Comparison of ENCODE assay signal across 8 cellular contexts in genomic region chr12:30795660-30796507, GRCh38. TPM values are rescaled to one million over a fixed set of nuclear protein-coding genes. Genes with fewer than 3 reads are reported as not detected.
DNase-seq lines count a peak whose midpoint lies in the region; ATAC-seq and TF ChIP-seq lines count a peak whose summit lies in the region.

No MANE protein-coding gene starts in this region.

- H3K27ac Mint-ChIP-seq in activated CD4-positive, alpha-beta T cell treated with anti-CD3 and anti-CD28 coated beads, Interleukin-2, amount 10 ng/mL, durations not matched to agents 7 days and 5 days = no peak overlapping the region
- H3K27ac Mint-ChIP-seq in effector memory CD8-positive, alpha-beta T cell = peak overlapping the region; percentile 59 to 72

- no peaks in the 10 kb centered on the region for H3K36me3 Mint-ChIP-seq in activated CD4-positive, alpha-beta T cell treated with anti-CD3 and anti-CD28 coated beads, Interleukin-2, amount 10 ng/mL, durations not matched to agents 7 days and 5 days (ENCODE audit: low read depth)
- peaks cover 3% of the 10 kb centered on the region for H3K36me3 Mint-ChIP-seq in effector memory CD8-positive, alpha-beta T cell (ENCODE audit: insufficient read depth)

- no peaks in the 10 kb centered on the region for H3K36me3 ChIP-seq in GM06990 (ENCODE audit: control insufficient read depth, insufficient read depth, low read length)
- H3K36me3 ChIP-seq in mesenchymal stem cell (ENCODE audit: control insufficient read depth in 1 of 2, insufficient read depth in 2 of 2, low read depth in 1 of 2, low read length in 2 of 2) = peaks cover 3 to 24% of the 10 kb centered on the region in 2 experiments

- peak overlapping the region; percentile 43 for H2AK5ac ChIP-seq in mesenchymal stem cell (ENCODE audit: low read length, severe bottlenecking)

- CTCF ChIA-PET in activated CD4-positive, alpha-beta T cell treated with anti-CD3 and anti-CD28 coated beads, Interleukin-2, amount 10 ng/mL, durations not matched to agents 7 days and 5 days (lab: Charles Lee) = interaction anchor here (1.4 kb wide), 1 partner anchor 23 kb away, joined by 4 read pairs; no protein-coding TSS in a partner anchor

- H3K27ac ChIP-seq in mesenchymal stem cell (ENCODE audit: low read length, poor library complexity, severe bottlenecking) = peak overlapping the region; percentile 99

- peak overlapping the region; percentile 49 to 87 for H2BK12ac ChIP-seq in mesenchymal stem cell (ENCODE audit: low read length in 2 of 2)

- 1% methylated on average over 65 of the region's 70 CpGs for WGBS in mesenchymal stem cell

- peak overlapping the region; percentile 63 for H3K4me3 Mint-ChIP-seq in activated CD4-positive, alpha-beta T cell treated with anti-CD3 and anti-CD28 coated beads, Interleukin-2, amount 10 ng/mL, durations not matched to agents 7 days and 5 days
- H3K4me3 Mint-ChIP-seq in effector memory CD8-positive, alpha-beta T cell = peak overlapping the region; percentile 80 to 84

- H3K18ac ChIP-seq in mesenchymal stem cell (ENCODE audit: low read depth in 1 of 2, low read length in 2 of 2) = peak overlapping the region; percentile 96 to 98

- peak overlapping the region; percentile 91 for H2AFZ ChIP-seq in mesenchymal stem cell (ENCODE audit: low read depth, low read length)

- H3K4me1 Mint-ChIP-seq in activated CD4-positive, alpha-beta T cell treated with anti-CD3 and anti-CD28 coated beads, Interleukin-2, amount 10 ng/mL, durations not matched to agents 7 days and 5 days = peaks cover 16% of the 10 kb centered on the region
- peaks cover 5 to 21% of the 10 kb centered on the region in 2 donors for H3K4me1 Mint-ChIP-seq in effector memory CD8-positive, alpha-beta T cell (ENCODE audit: low read depth in 2 of 2)

- peaks cover 45% of the 10 kb centered on the region for H3K27me3 Mint-ChIP-seq in activated CD4-positive, alpha-beta T cell treated with anti-CD3 and anti-CD28 coated beads, Interleukin-2, amount 10 ng/mL, durations not matched to agents 7 days and 5 days
- H3K27me3 Mint-ChIP-seq in effector memory CD8-positive, alpha-beta T cell = peaks cover 22 to 24% of the 10 kb centered on the region in 2 donors

- no peaks in the 10 kb centered on the region for H3K9me3 ChIP-seq in mesenchymal stem cell (ENCODE audit: control insufficient read depth, low read length)

- H3K27me3 ChIP-seq in GM06990 (replicated peaks; ENCODE audit: control insufficient read depth, insufficient read depth, low read length) (no peaks in the 10 kb centered on the region; the same call in none of the 2 replicates), mesenchymal stem cell (ENCODE audit: control insufficient read depth in 1 of 2, insufficient read depth in 1 of 2, low read length in 2 of 2) (no peaks in the 10 kb centered on the region)

- TF ChIP-seq CTCF in GM06990 (IDR thresholded peaks at IDR 0.05; ENCODE audit: insufficient read depth, low read length, poor library complexity, severe bottlenecking) = no peak

- peak overlapping the region; percentile 83 to 89 for H3K4ac ChIP-seq in mesenchymal stem cell (ENCODE audit: low read depth in 1 of 2, low read length in 2 of 2)

- DNase-seq in GM06990 (ENCODE audit: extremely low read depth, insufficient read length) = peak; percentile 49
- DNase-seq in KBM-7 = peak; percentile 26
- peak; percentile 47 for DNase-seq in activated CD4-positive, alpha-beta T cell treated with anti-CD3 and anti-CD28 coated beads, Interleukin-2, amount 10 ng/mL, durations not matched to agents 7 days and 5 days
- DNase-seq in effector memory CD8-positive, alpha-beta T cell = peak; percentile 45 to 60 (median 52)
- peak; percentile 87 for DNase-seq in mesenchymal stem cell
- peak; percentile 17 to 35 for DNase-seq in stimulated activated CD8-positive, alpha-beta memory T cell treated with anti-CD3 and anti-CD28 coated beads, Interleukin-7, amount 100 ng/mL, for 4 hours (ENCODE audit: low read depth in 2 of 2)
- no peak for DNase-seq in Ammon's horn (ENCODE audit: low spot score)

- H3K4me3 ChIP-seq in GM06990 (replicated peaks; ENCODE audit: low read depth, low read length) (peak overlapping the region; percentile 62), mesenchymal stem cell (ENCODE audit: insufficient read depth in 1 of 2, low read depth in 1 of 2, low read length in 2 of 2) (peak overlapping the region; percentile 71 to 85)

- peaks cover 6% of the 10 kb centered on the region for H3K79me1 ChIP-seq in mesenchymal stem cell (replicated peaks; ENCODE audit: low read length, poor library complexity, severe bottlenecking)

- in situ Hi-C loops in KBM-7 (cut with MboI; ENCODE audit: low pct_unique_long_range_greater_than_20kb, low sequenced_read_pairs) = no loop called here

- peak overlapping the region; percentile 97 for H2BK5ac ChIP-seq in mesenchymal stem cell (ENCODE audit: low read depth, low read length, poor library complexity, severe bottlenecking)

- H3K9me3 Mint-ChIP-seq in activated CD4-positive, alpha-beta T cell treated with anti-CD3 and anti-CD28 coated beads, Interleukin-2, amount 10 ng/mL, durations not matched to agents 7 days and 5 days = no peaks in the 10 kb centered on the region
- H3K9me3 Mint-ChIP-seq in effector memory CD8-positive, alpha-beta T cell = no peaks in the 10 kb centered on the region

- H3K4me2 ChIP-seq in mesenchymal stem cell (ENCODE audit: low read length, poor library complexity, severe bottlenecking) = peak overlapping the region; percentile 98

- peak overlapping the region; percentile 91 for H3K9ac ChIP-seq in mesenchymal stem cell (ENCODE audit: low read length)

- H2BK15ac ChIP-seq in mesenchymal stem cell (ENCODE audit: low read depth, poor library complexity, severe bottlenecking) = peak overlapping the region; percentile 62

- peak overlapping the region; percentile 67 to 81 for H3K23ac ChIP-seq in mesenchymal stem cell (ENCODE audit: low read length in 2 of 2)

- H4K91ac ChIP-seq in mesenchymal stem cell (ENCODE audit: low read length) = peak overlapping the region; percentile 86

- POLR2A ChIA-PET in activated CD4-positive, alpha-beta T cell treated with anti-CD3 and anti-CD28 coated beads, Interleukin-2, amount 10 ng/mL, durations not matched to agents 7 days and 5 days (lab: Charles Lee) = no interaction called here

- H3K14ac ChIP-seq in mesenchymal stem cell (ENCODE audit: low read length in 2 of 2) = peak overlapping the region in 1 of 2 experiments; percentile 94

- ATAC-seq in GM21825 (IDR thresholded peaks at IDR 0.05; ENCODE audit: unreplicated experiment) = peak; percentile 91
- ATAC-seq in effector memory CD8-positive, alpha-beta T cell (replicated peaks) = peak; percentile 85

- H3K4me1 ChIP-seq in mesenchymal stem cell (ENCODE audit: control insufficient read depth, insufficient read depth, low read depth, low read length) = peaks cover 30% of the 10 kb centered on the region

- peak overlapping the region; percentile 92 for H2BK120ac ChIP-seq in mesenchymal stem cell (ENCODE audit: low read depth, low read length)

- H4K8ac ChIP-seq in mesenchymal stem cell (ENCODE audit: low read length) = peak overlapping the region; percentile 93

RNA-seq across cellular contexts. Expression of gene CAPRIN2, which starts 41.1 kb away (rescaled TPM):
- 10 to 100 TPM; 12.6 to 15.6 TPM for total RNA-seq in activated CD4-positive, alpha-beta T cell treated with anti-CD3 and anti-CD28 coated beads, Interleukin-2, amount 10 ng/mL, durations not matched to agents 7 days and 5 days
- 25.3 TPM for polyA plus RNA-seq in mesenchymal stem cell (2013, experiment 1 of 2)
- polyA plus RNA-seq in mesenchymal stem cell (2013, experiment 2 of 2) = 24.3 TPM
